20 cellular contexts compared by ENCODE assay signal in the genomic region with DNA sequence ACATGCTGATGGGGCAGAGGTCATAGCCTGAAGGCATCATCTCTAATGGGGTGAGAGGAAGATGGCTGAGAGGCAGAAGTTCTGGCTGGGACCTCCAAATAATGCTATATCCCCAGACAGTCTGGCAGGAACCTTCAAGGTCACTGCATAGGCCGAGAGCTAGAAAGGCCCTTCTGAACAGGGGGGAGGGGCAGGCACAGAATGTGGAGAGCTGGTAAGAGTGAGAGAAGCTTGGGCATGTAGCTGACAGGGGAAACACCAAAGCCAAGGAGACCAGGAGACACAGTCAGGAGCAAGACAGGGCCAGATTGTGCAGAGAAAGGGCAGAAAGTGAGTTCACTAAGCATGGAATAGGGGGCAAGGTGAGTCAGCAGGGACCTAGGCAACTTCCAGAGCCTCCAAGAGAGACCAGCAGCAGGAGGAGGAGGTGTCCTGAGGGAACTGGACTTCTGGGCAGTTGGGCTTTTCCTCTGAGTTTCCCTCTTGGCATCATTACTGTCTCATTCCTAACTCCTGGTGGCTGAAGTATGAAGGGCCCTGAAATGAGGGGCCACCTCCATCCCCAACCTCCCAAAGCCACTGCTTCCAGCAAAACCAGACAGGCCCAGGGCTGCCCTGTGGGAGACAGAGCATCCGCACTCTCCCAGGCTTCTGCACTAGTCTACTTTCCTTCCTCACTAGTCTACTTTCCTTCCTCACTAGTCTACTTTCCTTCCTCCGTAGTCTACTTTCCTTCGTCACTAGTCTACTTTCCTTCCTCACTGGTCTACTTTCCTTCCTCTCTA. TPM values are rescaled to one million over a fixed set of nuclear protein-coding genes. Genes with fewer than 3 reads are reported as not detected.
DNase-seq lines count a peak whose midpoint lies in the region; ATAC-seq and TF ChIP-seq lines count a peak whose summit lies in the region.
"Had no signal": no experiment of that assay in that cellular context is flagged by ENCODE, and none has a peak within 500 bp of the region (broad histone marks: within the 10 kb centered on the region; RNA-seq: fewer than 3 reads in every experiment).

No MANE protein-coding gene starts in this region.

- H3K4me1 ChIP-seq in right atrium auricular region, result no peaks in the 10 kb centered on the region
- H3K4me1 ChIP-seq in neural progenitor cell, result peaks cover 10% of the 10 kb centered on the region
- no peaks in the 10 kb centered on the region for H3K4me1 ChIP-seq in Caco-2
- H3K4me1 ChIP-seq: HAP-1 had no signal

- H3F3A ChIP-seq in neural progenitor cell (ENCODE audit: low read depth), result peaks cover 10% of the 10 kb centered on the region

- H3K27ac Mint-ChIP-seq in neural progenitor cell (peak overlapping the region; percentile 21), Caco-2 (ENCODE audit: unreplicated experiment) (no peak overlapping the region)
- H3K27ac Mint-ChIP-seq: B cell; CD8-positive, alpha-beta T cell; GM23338 had no signal

- H3K36me3 ChIP-seq in right atrium auricular region (no peaks in the 10 kb centered on the region), neural progenitor cell (no peaks in the 10 kb centered on the region), Caco-2 (ENCODE audit: control insufficient read depth, insufficient read depth, low read length) (no peaks in the 10 kb centered on the region)
- H3K36me3 ChIP-seq: BLaER1, HAP-1 had no signal

- H3K9ac ChIP-seq in neural progenitor cell, result no peak overlapping the region
- H3K9ac ChIP-seq: BLaER1 had no signal

- intact Hi-C loops in Right ventricle myocardium inferior (cut with DNase I), result no loop called here
- intact Hi-C loops in Caco-2 (cut with micrococcal nuclease; ENCODE audit: unreplicated experiment), result no loop called here

- no peak overlapping the region for H2AFZ ChIP-seq in neural progenitor cell (replicated peaks)
- H2AFZ ChIP-seq: GM23338 had no signal

- TF ChIP-seq CTCF in right atrium auricular region (IDR thresholded peaks at IDR 0.05), result no peak
- TF ChIP-seq CTCF in coronary artery (IDR thresholded peaks at IDR 0.05), result no peak
- TF ChIP-seq CTCF in neural progenitor cell (IDR thresholded peaks at IDR 0.05), result no peak
- TF ChIP-seq CTCF in Caco-2 (IDR thresholded peaks at IDR 0.05; ENCODE audit: insufficient read depth in 1 of 2, low read depth in 1 of 2, low read length in 1 of 2, severe bottlenecking in 1 of 2, unreplicated experiment in 1 of 2), result no peak

- H4K20me1 ChIP-seq in neural progenitor cell (ENCODE audit: low read depth), result peaks cover 8% of the 10 kb centered on the region
- H4K20me1 ChIP-seq: BLaER1 had no signal

- H3K27me3 Mint-ChIP-seq in neural progenitor cell (ENCODE audit: insufficient read depth, low read depth), result peaks cover 10% of the 10 kb centered on the region
- H3K27me3 Mint-ChIP-seq in Caco-2 (ENCODE audit: insufficient read depth, unreplicated experiment), result peaks cover 37% of the 10 kb centered on the region
- H3K27me3 Mint-ChIP-seq: CD4-positive, CD25-positive, alpha-beta regulatory T cell had no signal

- CTCF ChIA-PET in Caco-2 (lab: Charles Lee), result no interaction called here

- ATAC-seq in Right ventricle myocardium inferior, result no peak
- ATAC-seq: CD8-positive, alpha-beta T cell; GM23338 had no signal

- DNase-seq in right atrium auricular region (ENCODE audit: low spot score), result peak; percentile 23
- DNase-seq in Right ventricle myocardium inferior (ENCODE audit: missing footprints), result no peak
- DNase-seq in coronary artery (ENCODE audit: low spot score), result peak; percentile 63
- DNase-seq in neural progenitor cell (ENCODE audit: low spot score), result no peak
- peak; percentile 35 for DNase-seq in ureter (ENCODE audit: low spot score)
- DNase-seq in DMS79 treated with DMSO at 0.1 percent for 48 hours (lab: John Stamatoyannopoulos, UW), result no peak
- no peak for DNase-seq in Caco-2
- no peak for DNase-seq in activated CD4-positive, alpha-beta T cell treated with anti-CD3 and anti-CD28 coated beads for 48 hours
- DNase-seq: CD4-positive, CD25-positive, alpha-beta regulatory T cell; DMS 273 treated with DMSO at 0.1 percent for 48 hours; DMS79; GF-D8 had no signal

- H3K9me3 ChIP-seq in right atrium auricular region (no peaks in the 10 kb centered on the region), neural progenitor cell (ENCODE audit: low read depth) (no peaks in the 10 kb centered on the region), Caco-2 (no peaks in the 10 kb centered on the region)
- H3K9me3 ChIP-seq: BLaER1, HAP-1 had no signal

- no peak overlapping the region for H3K27ac ChIP-seq in right atrium auricular region
- no peak overlapping the region for H3K27ac ChIP-seq in coronary artery
- no peak overlapping the region for H3K27ac ChIP-seq in neural progenitor cell
- H3K27ac ChIP-seq: 22Rv1, BLaER1, C4-2B had no signal

- H3K4me2 ChIP-seq in neural progenitor cell, result no peak overlapping the region
- H3K4me2 ChIP-seq: BLaER1, GM23338 had no signal

- H3K79me2 ChIP-seq in neural progenitor cell (ENCODE audit: low read depth), result no peaks in the 10 kb centered on the region

- H3K4me3 ChIP-seq in right atrium auricular region, result no peak overlapping the region
- H3K4me3 ChIP-seq in coronary artery, result no peak overlapping the region
- no peak overlapping the region for H3K4me3 ChIP-seq in neural progenitor cell
- H3K4me3 ChIP-seq in Caco-2 (ENCODE audit: low read depth, low read length), result no peak overlapping the region
- H3K4me3 ChIP-seq: BLaER1, GM23338, HAP-1 had no signal

- peaks cover 4% of the 10 kb centered on the region for H3K36me3 Mint-ChIP-seq in neural progenitor cell
- H3K36me3 Mint-ChIP-seq in Caco-2 (ENCODE audit: insufficient read depth, unreplicated experiment), result no peaks in the 10 kb centered on the region
- H3K36me3 Mint-ChIP-seq: CD4-positive, CD25-positive, alpha-beta regulatory T cell; CD8-positive, alpha-beta T cell had no signal

- POLR2A ChIA-PET in Caco-2 (lab: Charles Lee), result no interaction called here

- H3K4me3 Mint-ChIP-seq in neural progenitor cell (no peak overlapping the region), Caco-2 (ENCODE audit: unreplicated experiment) (no peak overlapping the region)
- H3K4me3 Mint-ChIP-seq: B cell; CD4-positive, CD25-positive, alpha-beta regulatory T cell; CD8-positive, alpha-beta T cell; GM23338 had no signal

- peaks cover 28% of the 10 kb centered on the region for H3K4me1 Mint-ChIP-seq in neural progenitor cell
- H3K4me1 Mint-ChIP-seq in Caco-2 (ENCODE audit: low read depth, unreplicated experiment), result no peaks in the 10 kb centered on the region
- H3K4me1 Mint-ChIP-seq: B cell; CD4-positive, CD25-positive, alpha-beta regulatory T cell had no signal

- H3K9me3 Mint-ChIP-seq in neural progenitor cell (peaks cover 5% of the 10 kb centered on the region), Caco-2 (ENCODE audit: unreplicated experiment) (no peaks in the 10 kb centered on the region)
- H3K9me3 Mint-ChIP-seq: CD8-positive, alpha-beta T cell; GM23338 had no signal

- H3K27me3 ChIP-seq in right atrium auricular region (no peaks in the 10 kb centered on the region), neural progenitor cell (no peaks in the 10 kb centered on the region), Caco-2 (replicated peaks; ENCODE audit: control insufficient read depth, insufficient read depth, low read length) (no peaks in the 10 kb centered on the region; the same call in 1 of the 2 replicates)
- H3K27me3 ChIP-seq: BLaER1 had no signal

- BruUV-seq in Caco-2 (replicated peaks; lab: Mats Ljungman, UMichigan), result no TSS peak

RNA-seq across cellular contexts. Expression of gene ANO2, which starts 17.1 kb away (rescaled TPM):
- 1 to 10 TPM; 2.8 to 9.3 TPM for total RNA-seq in right atrium auricular region
- total RNA-seq in Right ventricle myocardium inferior, result 19.5 TPM
- 4.0 and 4.8 TPM in 2 replicates for total RNA-seq in neural progenitor cell (ENCODE audit: low replicate concordance)
- total RNA-seq in ureter, result 4.2 TPM
- 0.63 and 0.68 TPM in 2 replicates for total RNA-seq in Caco-2 (2022)
- total RNA-seq: B cell; CD8-positive, alpha-beta T cell; G401 had no signal

Comparison
In these comparisons a context has a peak if more than half of its experiments do, and no peak if none do; other contexts are left out.
1. DNase-seq: peak in right atrium auricular region (single experiment), coronary artery (single experiment) and ureter (single experiment); none in Right ventricle myocardium inferior (single experiment), neural progenitor cell (single experiment), DMS79 treated with DMSO at 0.1 percent for 48 hours (single experiment), Caco-2 (0 of 2) and activated CD4-positive, alpha-beta T cell treated with anti-CD3 and anti-CD28 coated beads for 48 hours (single experiment).